ENCODE assay signal across 1 cellular context in genomic region chr16:46736695-46737094, GRCh38.
A peak's percentile ranks its signal among the peaks of the same experiment; 100 is the strongest.
TF ChIP-seq lines count a peak whose summit lies in the region.

No MANE protein-coding gene starts in this region.

TF ChIP-seq in HepG2, 621 proteins besides CTCF, POLR2A, EP300 and RAD21:
- TF ChIP-seq ZNF543 (CRISPR knock-in tag; IDR thresholded peaks at IDR 0.05) (0 out of 2 replicates have a peak, but pooled peaks have one; percentile 50), ZNF780A (CRISPR knock-in tag; IDR thresholded peaks at IDR 0.05) (no peak), SOX6 (IDR thresholded peaks at IDR 0.05) (no peak), SOX6 (CRISPR knock-in tag; IDR thresholded peaks at IDR 0.05) (no peak), ZNF329 (CRISPR knock-in tag; IDR thresholded peaks at IDR 0.05; ENCODE audit: low read depth) (peak; percentile 87; the same call in 1 of the 2 replicates)
